In the genomic region with DNA sequence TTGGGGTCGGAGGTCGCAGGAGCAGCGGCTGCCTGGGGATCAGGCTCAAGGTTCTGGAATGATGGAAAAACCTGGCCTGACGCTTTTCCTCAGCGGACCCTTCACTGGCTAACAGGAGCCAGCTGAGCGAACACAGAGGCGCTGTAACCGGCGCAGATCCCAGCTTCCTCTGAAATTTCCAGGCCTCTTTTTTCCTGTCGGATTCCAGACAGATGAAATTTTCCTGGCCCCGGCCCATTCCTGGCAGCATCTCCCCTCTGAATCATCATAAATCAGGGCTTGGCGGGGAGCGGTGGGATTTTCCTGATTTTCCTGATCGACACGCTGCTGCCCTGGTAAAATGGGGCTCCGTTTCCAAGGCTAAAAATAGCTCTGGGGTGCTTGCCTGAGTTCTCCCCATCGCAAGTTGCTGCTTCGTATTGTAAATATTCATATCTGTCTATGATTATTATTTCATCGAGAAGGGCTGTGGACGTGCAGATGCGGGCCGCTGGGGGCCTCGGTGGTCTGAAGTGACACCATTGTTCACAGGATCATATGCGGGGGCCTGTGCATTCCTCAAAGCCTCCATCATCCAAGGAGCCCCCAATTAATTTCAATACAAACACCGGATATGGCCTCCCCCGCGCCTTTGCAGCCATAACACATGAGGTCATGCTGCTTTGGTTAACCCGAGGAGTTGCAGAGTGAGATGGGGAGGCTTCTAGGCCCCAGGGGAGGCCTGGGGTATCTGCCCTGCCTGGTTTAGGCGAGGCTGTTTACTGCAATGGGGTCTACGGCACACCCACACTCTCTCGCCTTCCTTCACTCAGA, we compare ENCODE assay signal across 9 cellular contexts. TPM values are rescaled to one million over a fixed set of nuclear protein-coding genes. Genes with fewer than 3 reads are reported as not detected.
A peak's percentile ranks its signal among the peaks of the same experiment; 100 is the strongest.
DNase-seq lines count a peak whose midpoint lies in the region; ATAC-seq and TF ChIP-seq lines count a peak whose summit lies in the region.
"Had no signal": no experiment of that assay in that cellular context is flagged by ENCODE, and none has a peak within 500 bp of the region (broad histone marks: within the 10 kb centered on the region; RNA-seq: fewer than 3 reads in every experiment).

No MANE protein-coding gene starts in this region.

- DNase-seq in IMR-90, result peak; percentile 92
- peak; percentile 59 for DNase-seq in ecto neural progenitor cell (ENCODE audit: low spot score)
- DNase-seq in lung microvascular endothelial cell (ENCODE audit: low read depth in 2 of 2), result peak; percentile 92 to 93
- peak; percentile 51 to 76 for DNase-seq in tibial nerve (ENCODE audit: low spot score in 2 of 2)
- no peak for DNase-seq in NCI-H1092 (lab: John Stamatoyannopoulos, UW)
- DNase-seq in NK-92 treated with Interleukin-12 subunit alpha and Interleukin-12 subunit beta, amount 100 ng/mL, for 24 hours (lab: John Stamatoyannopoulos, UW), result no peak
- no peak for DNase-seq in NCI-H1105 (lab: John Stamatoyannopoulos, UW)
- DNase-seq in T-helper 17 cell, result no peak
- DNase-seq: activated B cell treated with CpG ODN at 0.5 μM for 24 hours had no signal

- H2AFZ ChIP-seq in IMR-90 (replicated peaks; ENCODE audit: low read length, poor library complexity), result peak overlapping the region; percentile 83

- peak overlapping the region; percentile 86 for H2BK20ac ChIP-seq in IMR-90 (ENCODE audit: low read depth, low read length)

- H3K27me3 ChIP-seq in IMR-90 (ENCODE audit: control insufficient read depth, insufficient read depth, low read length), result no peaks in the 10 kb centered on the region
- no peaks in the 10 kb centered on the region for H3K27me3 ChIP-seq in tibial nerve

- peak overlapping the region; percentile 91 for H3K14ac ChIP-seq in IMR-90 (replicated peaks; ENCODE audit: low read depth, low read length)

- ATAC-seq in IMR-90 (ENCODE audit: low read depth) (peak; percentile 87), T-helper 17 cell (no peak)

- H3K27ac ChIP-seq in IMR-90 (ENCODE audit: insufficient read depth, low read length) (peak overlapping the region; percentile 78), tibial nerve (peak overlapping the region; percentile 45 to 87 (median 76))

- POLR2A ChIA-PET in IMR-90 (lab: Charles Lee; ENCODE audit: unreplicated experiment), result no interaction called here

- TF ChIP-seq CTCF in IMR-90 (conservative IDR thresholded peaks at IDR 0.05; ENCODE audit: low read depth, low read length) (0 out of 2 replicates have a peak, but pooled peaks have one; percentile 10), tibial nerve (IDR thresholded peaks at IDR 0.05) (no peak)

- TF ChIP-seq POLR2A in IMR-90 (IDR thresholded peaks at IDR 0.05; ENCODE audit: low read depth, low read length) (peak; percentile 69; the same call in 1 of the 2 replicates), tibial nerve (IDR thresholded peaks at IDR 0.05) (no peak)

- H3K18ac ChIP-seq in IMR-90 (ENCODE audit: low read depth, low read length), result peak overlapping the region; percentile 88

- peak overlapping the region; percentile 97 for H2BK120ac ChIP-seq in IMR-90 (ENCODE audit: low read depth, low read length)

- H2BK15ac ChIP-seq in IMR-90 (ENCODE audit: low read depth, low read length), result peak overlapping the region; percentile 97; the same call in 2 of the 3 replicates

- H3K4me1 ChIP-seq in IMR-90 (ENCODE audit: control insufficient read depth, insufficient read depth, low read length), result peaks cover 14% of the 10 kb centered on the region
- H3K4me1 ChIP-seq in tibial nerve, result peaks cover 0 to 41% (median 19%) of the 10 kb centered on the region in 4 donors

- H3K9ac ChIP-seq in IMR-90 (ENCODE audit: low read depth, low read length), result peak overlapping the region; percentile 46

- no peaks in the 10 kb centered on the region for H4K20me1 ChIP-seq in IMR-90 (ENCODE audit: insufficient read depth, low read length)

- peak in 1 of 2 donors; percentile 58 for TF ChIP-seq EP300 in tibial nerve (IDR thresholded peaks at IDR 0.05)

- H2AK5ac ChIP-seq in IMR-90 (ENCODE audit: low read depth, low read length), result peak overlapping the region; percentile 93

- TF ChIP-seq RAD21 in IMR-90 (IDR thresholded peaks at IDR 0.05; ENCODE audit: low read length), result no peak; the same call in 1 of the 2 replicates

- no peak overlapping the region for H3K27ac Mint-ChIP-seq in T-helper 17 cell
- H3K27ac Mint-ChIP-seq: activated B cell treated with CpG ODN at 0.5 μM for 24 hours had no signal

- H3K4me3 ChIP-seq in IMR-90 (ENCODE audit: insufficient read depth, low read depth, low read length) (no peak overlapping the region), tibial nerve (peak overlapping the region in 1 of 4 donors; percentile 13)

- no peaks in the 10 kb centered on the region for H3K9me3 ChIP-seq in IMR-90 (ENCODE audit: control insufficient read depth, insufficient read depth, low read length)
- H3K9me3 ChIP-seq in tibial nerve, result no peaks in the 10 kb centered on the region
- H3K9me3 ChIP-seq in T-helper 17 cell (ENCODE audit: control insufficient read depth, low read length, poor library complexity, severe bottlenecking), result no peaks in the 10 kb centered on the region

- H4K8ac ChIP-seq in IMR-90 (ENCODE audit: low read depth in 2 of 2, low read length in 2 of 2), result peak overlapping the region; percentile 93 to 97

- peaks cover 3% of the 10 kb centered on the region; the same call in 1 of the 2 replicates for H3K9me1 ChIP-seq in IMR-90 (ENCODE audit: insufficient read depth, low read length)

- in situ Hi-C loops in IMR-90 (cut with MboI; ENCODE audit: low sequenced_read_pairs), result no loop called here

- H3K36me3 Mint-ChIP-seq in T-helper 17 cell (ENCODE audit: low read depth), result no peaks in the 10 kb centered on the region

- H2AK9ac ChIP-seq in IMR-90 (replicated peaks; ENCODE audit: low read depth, low read length, poor library complexity), result peak overlapping the region; percentile 48

- peak overlapping the region; percentile 90 for H2BK5ac ChIP-seq in IMR-90 (ENCODE audit: low read depth, low read length, poor library complexity, severe bottlenecking)

- dilution Hi-C loops in IMR-90 (cut with HindIII; ENCODE audit: low sequenced_read_pairs, unreplicated experiment), result no loop called here

- 8% methylated on average over 8 of the region's 31 CpGs; no CpG with 5 or more reads in 1 of the 2 experiments for WGBS in IMR-90 (ENCODE audit: extremely low coverage in 2 of 2, insufficient read length in 1 of 2), 2 experiments
- WGBS in tibial nerve, 2 donors, result 14% methylated on average over 31 of the region's 31 CpGs

- no peaks in the 10 kb centered on the region for H3K36me3 ChIP-seq in IMR-90 (ENCODE audit: control insufficient read depth, insufficient read depth, low read length)
- no peaks in the 10 kb centered on the region for H3K36me3 ChIP-seq in tibial nerve

- intact Hi-C loops in IMR-90 (cut with micrococcal nuclease), result loop anchor here (5.0 kb wide), 1 partner anchor 35 kb away; no protein-coding TSS in a partner anchor

- H3K4me1 Mint-ChIP-seq in T-helper 17 cell, result peaks cover 2% of the 10 kb centered on the region

- H3K27me3 Mint-ChIP-seq in T-helper 17 cell, result peaks cover 9% of the 10 kb centered on the region
- H3K27me3 Mint-ChIP-seq: activated B cell treated with CpG ODN at 0.5 μM for 24 hours had no signal

- peak overlapping the region; percentile 80; the same call in 1 of the 2 replicates for H3K23ac ChIP-seq in IMR-90 (ENCODE audit: low read depth, low read length)

- H3K4me2 ChIP-seq in IMR-90 (ENCODE audit: low read depth, low read length), result peak overlapping the region; percentile 61

- H4K91ac ChIP-seq in IMR-90 (ENCODE audit: insufficient read depth, low read depth, low read length), result peak overlapping the region; percentile 98

- H3K56ac ChIP-seq in IMR-90 (ENCODE audit: extremely low read depth, insufficient read depth, low read length), result peak overlapping the region; percentile 87

- no TSS peak for BruUV-seq in IMR-90 (replicated peaks; lab: Mats Ljungman, UMichigan)

- H3K4ac ChIP-seq in IMR-90 (ENCODE audit: low read depth, low read length), result peak overlapping the region; percentile 94

- no peak overlapping the region for H3K4me3 Mint-ChIP-seq in T-helper 17 cell
- H3K4me3 Mint-ChIP-seq: activated B cell treated with CpG ODN at 0.5 μM for 24 hours had no signal

- H4K5ac ChIP-seq in IMR-90 (ENCODE audit: low read depth, low read length), result peak overlapping the region; percentile 89

- H3K79me1 ChIP-seq in IMR-90 (ENCODE audit: low read depth in 1 of 2, low read length in 2 of 2), result no peaks in the 10 kb centered on the region

- CTCF ChIA-PET in IMR-90 (lab: Yijun Ruan, JAX), result interaction anchor here (0.6 kb wide), 1 partner anchor 12 kb away, joined by 3 read pairs; no protein-coding TSS in a partner anchor

TF ChIP-seq in IMR-90, 13 proteins besides CTCF, POLR2A, EP300 and RAD21 (continues in another document):
- 0 out of 2 replicates have a peak, but pooled peaks have one; percentile 1 for TF ChIP-seq CEBPB (IDR thresholded peaks at IDR 0.05; ENCODE audit: low read depth, low read length)
- TF ChIP-seq MXI1 (IDR thresholded peaks at IDR 0.05; ENCODE audit: borderline replicate concordance, low read depth, low read length), result no peak
- TF ChIP-seq ELK1 (IDR thresholded peaks at IDR 0.05; ENCODE audit: borderline replicate concordance, low read depth, low read length), result no peak
- TF ChIP-seq MAFK (IDR thresholded peaks at IDR 0.05; ENCODE audit: low read depth, low read length), result 0 out of 2 replicates have a peak, but pooled peaks have one; percentile 4
- TF ChIP-seq, protein P1, sequence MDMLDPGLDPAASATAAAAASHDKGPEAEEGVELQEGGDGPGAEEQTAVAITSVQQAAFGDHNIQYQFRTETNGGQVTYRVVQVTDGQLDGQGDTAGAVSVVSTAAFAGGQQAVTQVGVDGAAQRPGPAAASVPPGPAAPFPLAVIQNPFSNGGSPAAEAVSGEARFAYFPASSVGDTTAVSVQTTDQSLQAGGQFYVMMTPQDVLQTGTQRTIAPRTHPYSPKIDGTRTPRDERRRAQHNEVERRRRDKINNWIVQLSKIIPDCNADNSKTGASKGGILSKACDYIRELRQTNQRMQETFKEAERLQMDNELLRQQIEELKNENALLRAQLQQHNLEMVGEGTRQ (IDR thresholded peaks at IDR 0.05; ENCODE audit: low read depth, low read length), result peak; percentile 23; the same call in 1 of the 2 replicates

RNA-seq across cellular contexts. Expression of gene ETV4, which starts 45.8 kb away (rescaled TPM):
- total RNA-seq in IMR-90 (2012; rRNA removed), result 3.3 and 4.3 TPM in 2 replicates
- polyA plus RNA-seq in IMR-90 (2012; rRNA removed), result 12.7 and 13.2 TPM in 2 replicates
- polyA plus RNA-seq in IMR-90 (2012; cell fraction: cytosol; rRNA removed), result 9.5 TPM in 2 replicates
- 17.9 and 24.9 TPM in 2 replicates for polyA plus RNA-seq in IMR-90 (2012; cell fraction: nucleus; rRNA removed; ENCODE audit: low replicate concordance)
- 2.4 and 4.4 TPM in 2 replicates for total RNA-seq in lung microvascular endothelial cell
- 1 to 10 TPM; 1.5 to 5.1 (median 3.8) TPM for total RNA-seq in tibial nerve
- not detected for total RNA-seq in T-helper 17 cell
- total RNA-seq: activated B cell treated with CpG ODN at 0.5 μM for 24 hours had no signal

Comparison
In these comparisons a context has a peak if more than half of its experiments do, and no peak if none do; other contexts are left out.
1. DNase-seq: peak in IMR-90 (single experiment), ecto neural progenitor cell (single experiment), lung microvascular endothelial cell (2 of 2) and tibial nerve (2 of 2); none in NCI-H1092 (single experiment), NK-92 treated with Interleukin-12 subunit alpha and Interleukin-12 subunit beta, amount 100 ng/mL, for 24 hours (single experiment), NCI-H1105 (single experiment) and T-helper 17 cell (0 of 3).